Comparison of ENCODE assay signal across 1 cellular context in genomic region chr18:79988925-79989361, GRCh38.
TF ChIP-seq lines count a peak whose summit lies in the region.

No MANE protein-coding gene starts in this region.

TF ChIP-seq in SK-N-SH, 30 proteins besides CTCF, POLR2A, EP300 and RAD21 (continued from another document):
- TF ChIP-seq PBX3 (IDR thresholded peaks at IDR 0.05), result no peak
- no peak for TF ChIP-seq FOXJ3 (CRISPR knock-in tag; IDR thresholded peaks at IDR 0.05)
- TF ChIP-seq GATA2 (CRISPR knock-in tag; IDR thresholded peaks at IDR 0.05), result no peak
- no peak for TF ChIP-seq TEAD4 (IDR thresholded peaks at IDR 0.05; ENCODE audit: borderline replicate concordance, insufficient read depth)
- no peak for TF ChIP-seq ELF1 (IDR thresholded peaks at IDR 0.05)
- TF ChIP-seq USF2 (IDR thresholded peaks at IDR 0.05; ENCODE audit: borderline replicate concordance, low read depth, low read length), result no peak
- TF ChIP-seq IRF3 (IDR thresholded peaks at IDR 0.05; ENCODE audit: low read depth, low read length), result no peak
